ENCODE assay signal across 11 cellular contexts in the genomic region with DNA sequence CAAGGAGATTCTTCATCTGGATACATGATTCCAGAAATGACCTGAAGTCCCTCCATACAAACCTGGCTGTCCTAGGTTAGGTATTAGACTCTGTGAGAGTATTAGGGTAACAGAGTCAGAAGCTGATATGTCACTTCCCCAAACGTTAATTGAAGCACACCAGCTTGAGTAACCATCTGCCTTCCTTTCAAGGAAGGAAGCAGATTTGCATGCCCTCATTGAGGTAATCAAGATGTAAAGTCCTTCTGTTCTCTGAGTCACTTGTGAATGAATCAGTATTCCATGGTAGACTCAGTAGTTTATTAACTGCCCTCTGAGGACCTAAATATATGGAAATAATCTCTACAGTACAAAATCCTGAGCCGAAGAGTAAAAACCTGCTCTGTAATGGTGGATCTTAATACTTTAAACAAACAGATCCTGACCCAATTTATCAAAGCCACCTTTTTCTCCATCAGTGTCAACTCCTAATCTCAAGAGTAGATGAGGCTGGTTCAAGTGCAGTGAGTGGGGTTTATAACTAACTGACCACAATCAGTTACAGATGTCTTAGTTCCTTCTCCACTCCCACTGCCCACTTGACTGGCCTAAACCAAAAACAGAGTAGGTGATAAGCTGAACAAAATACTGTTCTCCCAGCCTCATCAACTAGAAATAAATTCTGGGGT.
DNase-seq lines count a peak whose midpoint lies in the region; ATAC-seq, FAIRE-seq and TF ChIP-seq lines count a peak whose summit lies in the region.
"Had no signal": no experiment of that assay in that cellular context is flagged by ENCODE, and none has a peak within 500 bp of the region (broad histone marks: within the 10 kb centered on the region; RNA-seq: fewer than 3 reads in every experiment).

No MANE protein-coding gene starts in this region.

- TF ChIP-seq CTCF in OCI-LY3 (IDR thresholded peaks at IDR 0.05; ENCODE audit: low read depth, low read length) (no peak), keratinocyte (optimal IDR thresholded peaks at IDR 0.05 in 1 of 3, IDR thresholded peaks at IDR 0.05 in 1 of 3, conservative IDR thresholded peaks at IDR 0.05 in 1 of 3; ENCODE audit: extremely low read depth in 1 of 3, insufficient read depth in 2 of 3, low read length in 3 of 3) (no peak), stomach (IDR thresholded peaks at IDR 0.05) (no peak), nephron progenitor cell (IDR thresholded peaks at IDR 0.05) (no peak)

- no peak overlapping the region for H3K27ac Mint-ChIP-seq in nephron progenitor cell
- H3K27ac Mint-ChIP-seq: activated naive CD8-positive, alpha-beta T cell had no signal

- DNase-seq in keratinocyte (ENCODE audit: low read depth, low spot score) (peak; percentile 38), middle frontal gyrus (ENCODE audit: extremely low spot score, low spot score) (no peak), GF-D8 (lab: John Stamatoyannopoulos, UW) (no peak), stomach (no peak), nephron progenitor cell (no peak)
- DNase-seq: left ventricle myocardium superior, NCI-H2227 treated with DMSO at 0.1 percent for 48 hours had no signal

- intact Hi-C loops in stomach (cut with DNase I; ENCODE audit: low total_unique reads), result no loop called here

- WGBS in stomach, 5 donors, result 32 to 56% (median 52%) methylated on average over 2 of the region's 2 CpGs

- H4K20me1 ChIP-seq in OCI-LY3 (ENCODE audit: insufficient read depth, low read length), result no peaks in the 10 kb centered on the region
- H4K20me1 ChIP-seq in keratinocyte (ENCODE audit: control insufficient read depth, extremely low read depth, insufficient read depth, low read length), result no peaks in the 10 kb centered on the region

- H3K79me2 ChIP-seq in OCI-LY3 (ENCODE audit: low read length) (no peaks in the 10 kb centered on the region), keratinocyte (ENCODE audit: control insufficient read depth, insufficient read depth, low read length) (no peaks in the 10 kb centered on the region)

- TF ChIP-seq EP300 in stomach (IDR thresholded peaks at IDR 0.05), result no peak

- H3K4me2 ChIP-seq in OCI-LY3 (ENCODE audit: low read length) (peak overlapping the region; percentile 59), keratinocyte (ENCODE audit: control insufficient read depth, extremely low read depth, insufficient read depth, low read depth, low read length) (no peak overlapping the region)

- H3K4me3 ChIP-seq in OCI-LY3 (ENCODE audit: low read length) (peak overlapping the region; percentile 14), keratinocyte (ENCODE audit: control insufficient read depth in 2 of 3, extremely low read depth in 1 of 3, insufficient read depth in 2 of 3, low read depth in 1 of 3, low read length in 3 of 3) (no peak overlapping the region), stomach (no peak overlapping the region)

- H3K9ac ChIP-seq in OCI-LY3 (ENCODE audit: low read length) (no peak overlapping the region), keratinocyte (ENCODE audit: control insufficient read depth, extremely low read depth, insufficient read depth, low read length) (no peak overlapping the region)

- H3K9me1 ChIP-seq in keratinocyte (ENCODE audit: control insufficient read depth, extremely low read depth, insufficient read depth, low read length), result no peaks in the 10 kb centered on the region

- H3K27me3 ChIP-seq in OCI-LY3 (ENCODE audit: low read depth, low read length), result no peaks in the 10 kb centered on the region
- H3K27me3 ChIP-seq in keratinocyte (ENCODE audit: control insufficient read depth, extremely low read depth, insufficient read depth, low read length), result no peaks in the 10 kb centered on the region
- no peaks in the 10 kb centered on the region for H3K27me3 ChIP-seq in stomach

- no peaks in the 10 kb centered on the region for H3K9me3 Mint-ChIP-seq in nephron progenitor cell

- H2AFZ ChIP-seq in OCI-LY3 (ENCODE audit: low read depth, low read length) (peak overlapping the region; percentile 34; the same call in 1 of the 2 replicates), keratinocyte (ENCODE audit: control insufficient read depth, low read length) (no peak overlapping the region)

- TF ChIP-seq POLR2A in stomach (IDR thresholded peaks at IDR 0.05), result no peak

- H3K9me3 ChIP-seq in OCI-LY3 (ENCODE audit: insufficient read depth, low read length) (no peaks in the 10 kb centered on the region), keratinocyte (ENCODE audit: control insufficient read depth, low read depth, low read length) (no peaks in the 10 kb centered on the region), stomach (no peaks in the 10 kb centered on the region)

- dilution Hi-C loops in keratinocyte (cut with MboI; ENCODE audit: extremely low pct_ligation_motif_present, low sequenced_read_pairs), result loop anchor here (25.0 kb wide), 1 partner anchor 485 kb away; no protein-coding TSS in a partner anchor

- H3K27ac ChIP-seq in OCI-LY3 (ENCODE audit: low read length), result peak overlapping the region; percentile 30
- H3K27ac ChIP-seq in keratinocyte (ENCODE audit: control insufficient read depth, insufficient read depth, low read length), result no peak overlapping the region
- no peak overlapping the region for H3K27ac ChIP-seq in stomach

- H3K36me3 ChIP-seq in OCI-LY3 (replicated peaks; ENCODE audit: low read depth, low read length) (no peaks in the 10 kb centered on the region), keratinocyte (ENCODE audit: control insufficient read depth in 2 of 2, extremely low read depth in 1 of 2, insufficient read depth in 2 of 2, low read length in 2 of 2) (no peaks in the 10 kb centered on the region), stomach (peaks cover 0 to 3% (median 0%) of the 10 kb centered on the region in 4 donors)

- H3K4me1 Mint-ChIP-seq in nephron progenitor cell, result peaks cover 4% of the 10 kb centered on the region

- H3K4me1 ChIP-seq in OCI-LY3 (ENCODE audit: low read length), result peaks cover 24% of the 10 kb centered on the region
- peaks cover 18% of the 10 kb centered on the region for H3K4me1 ChIP-seq in keratinocyte (ENCODE audit: control insufficient read depth, extremely low read depth, insufficient read depth, low read length)
- H3K4me1 ChIP-seq in stomach, result no peaks in the 10 kb centered on the region

- ATAC-seq in GM18858 (IDR thresholded peaks at IDR 0.05; ENCODE audit: unreplicated experiment) (peak; percentile 65), HG02884 (IDR thresholded peaks at IDR 0.05; ENCODE audit: unreplicated experiment) (peak; percentile 62)
- ATAC-seq: left ventricle myocardium superior had no signal

- no peak overlapping the region for H3K4me3 Mint-ChIP-seq in nephron progenitor cell
- H3K4me3 Mint-ChIP-seq: activated naive CD8-positive, alpha-beta T cell had no signal

- H3K27me3 Mint-ChIP-seq in nephron progenitor cell (ENCODE audit: low read depth, poor library complexity), result peaks cover 3% of the 10 kb centered on the region
- H3K27me3 Mint-ChIP-seq: activated naive CD8-positive, alpha-beta T cell had no signal

- FAIRE-seq in keratinocyte (lab: Jason Lieb, UNC), result peak; percentile 91

- peaks cover 3% of the 10 kb centered on the region for H3K36me3 Mint-ChIP-seq in nephron progenitor cell (ENCODE audit: low read depth)
- H3K36me3 Mint-ChIP-seq: activated naive CD8-positive, alpha-beta T cell had no signal
